In genomic region chr20:56200456-56200855, GRCh38 we compare ENCODE assay signal across 12 cellular contexts. TPM values are rescaled to one million over a fixed set of nuclear protein-coding genes. Genes with fewer than 3 reads are reported as not detected.
A peak's percentile ranks its signal among the peaks of the same experiment; 100 is the strongest.
DNase-seq lines count a peak whose midpoint lies in the region; ATAC-seq, FAIRE-seq and TF ChIP-seq lines count a peak whose summit lies in the region.
"Had no signal": no experiment of that assay in that cellular context is flagged by ENCODE, and none has a peak within 500 bp of the region (broad histone marks: within the 10 kb centered on the region; RNA-seq: fewer than 3 reads in every experiment).

No MANE protein-coding gene starts in this region.

- no peak overlapping the region for H3K4me3 Mint-ChIP-seq in activated naive CD4-positive, alpha-beta T cell treated with anti-CD3 and anti-CD28 coated beads, Interleukin-2, amount 50 U/mL, for 24 hours
- no peak overlapping the region for H3K4me3 Mint-ChIP-seq in chondrocyte (ENCODE audit: unreplicated experiment)
- H3K4me3 Mint-ChIP-seq: naive thymus-derived CD8-positive, alpha-beta T cell had no signal

- H3K36me3 Mint-ChIP-seq in activated naive CD4-positive, alpha-beta T cell treated with anti-CD3 and anti-CD28 coated beads, Interleukin-2, amount 50 U/mL, for 24 hours, result no peaks in the 10 kb centered on the region
- H3K36me3 Mint-ChIP-seq in chondrocyte (ENCODE audit: low read depth), result no peaks in the 10 kb centered on the region

- peaks cover 1% of the 10 kb centered on the region for H3K27me3 Mint-ChIP-seq in activated naive CD4-positive, alpha-beta T cell treated with anti-CD3 and anti-CD28 coated beads, Interleukin-2, amount 50 U/mL, for 24 hours
- no peaks in the 10 kb centered on the region for H3K27me3 Mint-ChIP-seq in chondrocyte (ENCODE audit: low read depth)

- DNase-seq in activated naive CD4-positive, alpha-beta T cell treated with Interleukin-2 at 50 U/mL for 16 hours, result no peak
- peak; percentile 2 for DNase-seq in MV-4-11 (lab: John Stamatoyannopoulos, UW)
- no peak for DNase-seq in chondrocyte (ENCODE audit: low spot score)
- peak; percentile 37 for DNase-seq in urothelium cell line (ENCODE audit: low spot score)
- DNase-seq in RCC 7860 (ENCODE audit: low spot score), result no peak
- DNase-seq: naive thymus-derived CD8-positive, alpha-beta T cell; NCI-H1436 treated with DMSO at 0.1 percent for 48 hours; stimulated activated naive CD4-positive, alpha-beta T cell had no signal

- FAIRE-seq in urothelium cell line (lab: Jason Lieb, UNC), result peak; percentile 76
- no peak for FAIRE-seq in RCC 7860 (lab: Jason Lieb, UNC)

- ATAC-seq in GM18909 (IDR thresholded peaks at IDR 0.05; ENCODE audit: poor library complexity, unreplicated experiment), result no peak
- ATAC-seq in GM19452 (IDR thresholded peaks at IDR 0.05; ENCODE audit: unreplicated experiment), result no peak
- ATAC-seq: activated naive CD4-positive, alpha-beta T cell treated with anti-CD3 and anti-CD28 coated beads, Interleukin-2, amount 50 U/mL, for 72 hours; naive thymus-derived CD8-positive, alpha-beta T cell had no signal

- TF ChIP-seq CTCF in chondrocyte (IDR thresholded peaks at IDR 0.05), result peak; percentile 38

- peaks cover 18% of the 10 kb centered on the region for H3K9me3 Mint-ChIP-seq in activated naive CD4-positive, alpha-beta T cell treated with anti-CD3 and anti-CD28 coated beads, Interleukin-2, amount 50 U/mL, for 24 hours
- peaks cover 26% of the 10 kb centered on the region for H3K9me3 Mint-ChIP-seq in chondrocyte (ENCODE audit: low read depth)

- peak overlapping the region; percentile 9 for H3K27ac Mint-ChIP-seq in activated naive CD4-positive, alpha-beta T cell treated with anti-CD3 and anti-CD28 coated beads, Interleukin-2, amount 50 U/mL, for 24 hours
- no peak overlapping the region for H3K27ac Mint-ChIP-seq in chondrocyte (ENCODE audit: unreplicated experiment)
- H3K27ac Mint-ChIP-seq: activated naive CD4-positive, alpha-beta T cell treated with anti-CD3 and anti-CD28 coated beads, Interleukin-2, amount 50 U/mL, for 72 hours; naive thymus-derived CD8-positive, alpha-beta T cell had no signal

- H3K4me1 Mint-ChIP-seq in activated naive CD4-positive, alpha-beta T cell treated with anti-CD3 and anti-CD28 coated beads, Interleukin-2, amount 50 U/mL, for 24 hours, result no peaks in the 10 kb centered on the region
- H3K4me1 Mint-ChIP-seq in chondrocyte (ENCODE audit: low read depth), result no peaks in the 10 kb centered on the region
- H3K4me1 Mint-ChIP-seq: naive thymus-derived CD8-positive, alpha-beta T cell had no signal

RNA-seq across cellular contexts. Expression of gene MC3R, which starts 48.1 kb away (rescaled TPM):
- total RNA-seq in chondrocyte, result not detected in 3 replicates
- total RNA-seq: activated naive CD4-positive, alpha-beta T cell treated with anti-CD3 and anti-CD28 coated beads, Interleukin-2, amount 50 U/mL, for 72 hours; naive thymus-derived CD8-positive, alpha-beta T cell had no signal

Comparison
In these comparisons a context has a peak if more than half of its experiments do, and no peak if none do; other contexts are left out.
1. DNase-seq: peak in MV-4-11 (single experiment) and urothelium cell line (single experiment); none in activated naive CD4-positive, alpha-beta T cell treated with Interleukin-2 at 50 U/mL for 16 hours (single experiment), chondrocyte (single experiment) and RCC 7860 (single experiment).